ENCODE assay signal across 8 cellular contexts in genomic region chr2:203579131-203579643, GRCh38. TPM values are rescaled to one million over a fixed set of nuclear protein-coding genes. Genes with fewer than 3 reads are reported as not detected.
A peak's percentile ranks its signal among the peaks of the same experiment; 100 is the strongest.
DNase-seq lines count a peak whose midpoint lies in the region; ATAC-seq and TF ChIP-seq lines count a peak whose summit lies in the region.

No MANE protein-coding gene starts in this region.

- H3K79me2 ChIP-seq in GM23338 (replicated peaks; ENCODE audit: insufficient read depth): no peaks in the 10 kb centered on the region

- H3K9me2 ChIP-seq in GM23338 (ENCODE audit: insufficient read depth): no peaks in the 10 kb centered on the region

- TF ChIP-seq POLR2A in right lobe of liver (IDR thresholded peaks at IDR 0.05): no peak

- no peak overlapping the region for H3K27ac ChIP-seq in GM23338 (ENCODE audit: low read depth)
- H3K27ac ChIP-seq in right lobe of liver: peak overlapping the region in 2 of 3 donors; percentile 2 to 13
- H3K27ac ChIP-seq in CD4-positive, alpha-beta T cell (ENCODE audit: low read depth, low read length): no peak overlapping the region

- H3K9me3 Mint-ChIP-seq in GM23338: no peaks in the 10 kb centered on the region
- H3K9me3 Mint-ChIP-seq in activated naive CD4-positive, alpha-beta T cell treated with anti-CD3 and anti-CD28 coated beads, Interleukin-2, amount 10 ng/mL, durations not matched to agents 7 days and 5 days: no peaks in the 10 kb centered on the region
- H3K9me3 Mint-ChIP-seq in CD4-positive, alpha-beta T cell: no peaks in the 10 kb centered on the region

- CTCF ChIA-PET in activated naive CD4-positive, alpha-beta T cell treated with anti-CD3 and anti-CD28 coated beads, Interleukin-2, amount 10 ng/mL, durations not matched to agents 7 days and 5 days (lab: Charles Lee): no interaction called here
- CTCF ChIA-PET in CD4-positive, alpha-beta T cell (lab: Charles Lee): no interaction called here

- TF ChIP-seq CTCF in GM23338 (conservative IDR thresholded peaks at IDR 0.05; ENCODE audit: low read depth in 2 of 2) (no peak), LNCaP clone FGC (IDR thresholded peaks at IDR 0.05; ENCODE audit: control insufficient read depth, extremely low read depth, insufficient read depth) (no peak), right lobe of liver (IDR thresholded peaks at IDR 0.05) (no peak)
- no peak for TF ChIP-seq CTCF in CD4-positive, alpha-beta T cell (IDR thresholded peaks at IDR 0.05)

- WGBS in right lobe of liver (ENCODE audit: insufficient coverage, low coverage, low lambda C conversion rate, missing lambda C conversion rate): 37% methylated on average over 2 of the region's 2 CpGs

- peak; percentile 75 for ATAC-seq in GM23338
- peak; percentile 85 to 92 (median 91) for ATAC-seq in right lobe of liver
- ATAC-seq in CD4-positive, alpha-beta T cell (ENCODE audit: poor library complexity): no peak

- 0 out of 2 replicates have a peak, but pooled peaks cover 12% of the 10 kb centered on the region for H3K4me1 ChIP-seq in GM23338 (ENCODE audit: insufficient read depth)
- H3K4me1 ChIP-seq in right lobe of liver: peaks cover 0 to 39% (median 16%) of the 10 kb centered on the region in 4 donors

- H3K4me3 Mint-ChIP-seq in GM23338: no peak overlapping the region
- H3K4me3 Mint-ChIP-seq in activated naive CD4-positive, alpha-beta T cell treated with anti-CD3 and anti-CD28 coated beads, Interleukin-2, amount 10 ng/mL, durations not matched to agents 7 days and 5 days: no peak overlapping the region
- H3K4me3 Mint-ChIP-seq in CD4-positive, alpha-beta T cell: no peak overlapping the region

- H3K36me3 ChIP-seq in GM23338 (ENCODE audit: insufficient read depth) (no peaks in the 10 kb centered on the region), right lobe of liver (no peaks in the 10 kb centered on the region)

- DNase-seq in SIG-M5 treated with dmso at 0.1 percent for 504 hours (lab: John Stamatoyannopoulos, UW; ENCODE audit: unreplicated experiment) (peak; percentile 78), SIG-M5 (lab: John Stamatoyannopoulos, UW) (no peak), GM23338 (ENCODE audit: low spot score) (peak; percentile 41), LNCaP clone FGC (ENCODE audit: low read depth) (peak; percentile 97), right lobe of liver (peak; percentile 43 to 71 (median 64)), HuH-7 (ENCODE audit: low spot score) (no peak)
- DNase-seq in activated naive CD4-positive, alpha-beta T cell treated with anti-CD3 and anti-CD28 coated beads, Interleukin-2, amount 10 ng/mL, durations not matched to agents 7 days and 5 days: peak; percentile 59
- DNase-seq in CD4-positive, alpha-beta T cell: no peak

- H2AFZ ChIP-seq in GM23338: peak overlapping the region; percentile 23; the same call in 1 of the 2 replicates

- no peaks in the 10 kb centered on the region for H3K36me3 Mint-ChIP-seq in GM23338 (ENCODE audit: low read depth)
- H3K36me3 Mint-ChIP-seq in activated naive CD4-positive, alpha-beta T cell treated with anti-CD3 and anti-CD28 coated beads, Interleukin-2, amount 10 ng/mL, durations not matched to agents 7 days and 5 days: no peaks in the 10 kb centered on the region
- no peaks in the 10 kb centered on the region for H3K36me3 Mint-ChIP-seq in CD4-positive, alpha-beta T cell (ENCODE audit: low read depth)

- H3K4me2 ChIP-seq in GM23338: no peak overlapping the region

- H3F3A ChIP-seq in GM23338 (replicated peaks; ENCODE audit: low read depth): no peaks in the 10 kb centered on the region

- peaks cover 14% of the 10 kb centered on the region for H3K4me1 Mint-ChIP-seq in GM23338
- peaks cover 34% of the 10 kb centered on the region for H3K4me1 Mint-ChIP-seq in activated naive CD4-positive, alpha-beta T cell treated with anti-CD3 and anti-CD28 coated beads, Interleukin-2, amount 10 ng/mL, durations not matched to agents 7 days and 5 days
- H3K4me1 Mint-ChIP-seq in CD4-positive, alpha-beta T cell (ENCODE audit: low read depth): peaks cover 6% of the 10 kb centered on the region

- H3K4me3 ChIP-seq in GM23338 (no peak overlapping the region), LNCaP clone FGC (ENCODE audit: low read depth, low read length) (no peak overlapping the region), right lobe of liver (no peak overlapping the region)

- H3K27me3 Mint-ChIP-seq in GM23338 (ENCODE audit: insufficient read depth, low read depth, poor library complexity): no peaks in the 10 kb centered on the region
- H3K27me3 Mint-ChIP-seq in activated naive CD4-positive, alpha-beta T cell treated with anti-CD3 and anti-CD28 coated beads, Interleukin-2, amount 10 ng/mL, durations not matched to agents 7 days and 5 days: peaks cover 17% of the 10 kb centered on the region
- no peaks in the 10 kb centered on the region for H3K27me3 Mint-ChIP-seq in CD4-positive, alpha-beta T cell

- intact Hi-C loops in right lobe of liver (cut with DNase I): no loop called here
- intact Hi-C loops in CD4-positive, alpha-beta T cell (cut with DNase I, micrococcal nuclease): no loop called here

- no peaks in the 10 kb centered on the region for H3K9me3 ChIP-seq in right lobe of liver
- no peaks in the 10 kb centered on the region for H3K9me3 ChIP-seq in CD4-positive, alpha-beta T cell (ENCODE audit: control insufficient read depth, low read length)

- POLR2A ChIA-PET in CD4-positive, alpha-beta T cell (lab: Charles Lee): no interaction called here

- H4K20me1 ChIP-seq in GM23338 (replicated peaks; ENCODE audit: insufficient read depth): no peaks in the 10 kb centered on the region

- H3K27me3 ChIP-seq in GM23338 (ENCODE audit: insufficient read depth): no peaks in the 10 kb centered on the region
- no peaks in the 10 kb centered on the region for H3K27me3 ChIP-seq in right lobe of liver
- no peaks in the 10 kb centered on the region for H3K27me3 ChIP-seq in CD4-positive, alpha-beta T cell (ENCODE audit: control insufficient read depth, insufficient read depth, low read length)

- H3K27ac Mint-ChIP-seq in GM23338: peak overlapping the region; percentile 47; the same call in 1 of the 2 replicates
- peak overlapping the region; percentile 35 for H3K27ac Mint-ChIP-seq in activated naive CD4-positive, alpha-beta T cell treated with anti-CD3 and anti-CD28 coated beads, Interleukin-2, amount 10 ng/mL, durations not matched to agents 7 days and 5 days
- H3K27ac Mint-ChIP-seq in CD4-positive, alpha-beta T cell: no peak overlapping the region

TF ChIP-seq in GM23338, 12 proteins besides CTCF, POLR2A, EP300 and RAD21 (continues in another document):
- TF ChIP-seq STAT1 (IDR thresholded peaks at IDR 0.05; ENCODE audit: unreplicated experiment): no peak

RNA-seq across cellular contexts. Expression of gene RAPH1, which starts 44.1 kb away (rescaled TPM):
- total RNA-seq in GM23338 (2014; rRNA removed; shearing (Covaris generic)): 36.2 and 39.1 TPM in 2 replicates
- 5.0 and 6.6 TPM in 2 replicates for polyA plus RNA-seq in GM23338 (2016; fragmentation: Nextera tagmentation; extraction: Ambion mirVana)
- total RNA-seq in right lobe of liver: 10 to 100 TPM; 23.0 to 91.5 (median 53.4) TPM
- 1 to 10 TPM; 4.3 to 5.8 TPM for total RNA-seq in CD4-positive, alpha-beta T cell

Comparison
In these comparisons a context has a peak if more than half of its experiments do, and no peak if none do; other contexts are left out.
1. DNase-seq: peak in SIG-M5 treated with dmso at 0.1 percent for 504 hours (single experiment), GM23338 (single experiment), LNCaP clone FGC (single experiment), activated naive CD4-positive, alpha-beta T cell treated with anti-CD3 and anti-CD28 coated beads, Interleukin-2, amount 10 ng/mL, durations not matched to agents 7 days and 5 days (single experiment) and right lobe of liver (3 of 3); none in SIG-M5 (single experiment), HuH-7 (single experiment) and CD4-positive, alpha-beta T cell (0 of 10).
2. H3K27ac ChIP-seq: peak in right lobe of liver (2 of 3); none in GM23338 (single experiment) and CD4-positive, alpha-beta T cell (single experiment).